ENCODE assay signal across 14 cellular contexts in the genomic region with DNA sequence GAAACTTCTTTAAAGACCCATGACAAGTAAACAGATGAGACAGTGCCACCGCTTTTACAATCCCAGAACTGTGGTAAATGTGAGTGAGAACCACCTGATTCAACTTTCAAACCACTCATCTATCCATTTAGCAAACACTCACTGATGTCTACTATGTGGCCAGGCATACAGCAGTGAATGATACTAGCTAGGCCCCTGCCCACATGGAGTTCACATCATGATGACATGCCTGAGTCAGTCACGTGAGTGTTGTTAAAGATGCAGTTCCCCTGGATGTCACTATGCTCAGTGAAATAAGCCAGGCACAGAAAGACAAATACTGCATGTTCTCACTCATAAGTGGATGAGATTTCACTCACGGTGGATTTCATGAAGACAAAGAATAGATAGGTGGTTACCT. TPM values are rescaled to one million over a fixed set of nuclear protein-coding genes. Genes with fewer than 3 reads are reported as not detected.
DNase-seq lines count a peak whose midpoint lies in the region; ATAC-seq and TF ChIP-seq lines count a peak whose summit lies in the region.
"Had no signal": no experiment of that assay in that cellular context is flagged by ENCODE, and none has a peak within 500 bp of the region (broad histone marks: within the 10 kb centered on the region; RNA-seq: fewer than 3 reads in every experiment).

No MANE protein-coding gene starts in this region.

- no peak overlapping the region for H3K4me3 Mint-ChIP-seq in WTC11
- H3K4me3 Mint-ChIP-seq: natural killer cell, type B pancreatic cell had no signal

- intact Hi-C loops in left lung (cut with DNase I) = no loop called here

- no peak for ATAC-seq in WTC11
- ATAC-seq in left lung = peak; percentile 57
- no peak for ATAC-seq in GM19455 (IDR thresholded peaks at IDR 0.05; ENCODE audit: unreplicated experiment)
- ATAC-seq: natural killer cell had no signal

- no peak for TF ChIP-seq CTCF in HEK293 (tag by site-specific recombination; IDR thresholded peaks at IDR 0.05)
- TF ChIP-seq CTCF in WTC11 (IDR thresholded peaks at IDR 0.05) = no peak
- TF ChIP-seq CTCF in left lung (IDR thresholded peaks at IDR 0.05) = no peak

- no peaks in the 10 kb centered on the region for H3K27me3 Mint-ChIP-seq in WTC11 (ENCODE audit: low read depth)
- H3K27me3 Mint-ChIP-seq: type B pancreatic cell had no signal

- POLR2A ChIA-PET in HEK293 (lab: Yijun Ruan, JAX) = no interaction called here
- POLR2A ChIA-PET in WTC11 (lab: Charles Lee) = no interaction called here

- no peaks in the 10 kb centered on the region for H3K4me1 ChIP-seq in HEK293 (ENCODE audit: control insufficient read depth, insufficient read depth, low read length)
- peaks cover 0 to 4% of the 10 kb centered on the region in 2 donors for H3K4me1 ChIP-seq in left lung

- CTCF ChIA-PET in HEK293 (lab: Yijun Ruan, JAX) = no interaction called here
- CTCF ChIA-PET in WTC11 (lab: Charles Lee) = no interaction called here

- H3K36me3 Mint-ChIP-seq in WTC11 = peaks cover 43% of the 10 kb centered on the region

- peak overlapping the region; percentile 85 for H3K27ac Mint-ChIP-seq in WTC11
- H3K27ac Mint-ChIP-seq: natural killer cell, type B pancreatic cell had no signal

- H3K9me3 ChIP-seq in HEK293 (ENCODE audit: control insufficient read depth, insufficient read depth, low read depth, low read length) = no peaks in the 10 kb centered on the region
- no peaks in the 10 kb centered on the region for H3K9me3 ChIP-seq in left lung

- no peak overlapping the region for H3K27ac ChIP-seq in HEK293 (ENCODE audit: extremely low read depth, low read depth, low read length)
- H3K27ac ChIP-seq in left lung = no peak overlapping the region
- H3K27ac ChIP-seq: PC-9 had no signal

- H3K27me3 ChIP-seq in left lung = no peaks in the 10 kb centered on the region

- no peaks in the 10 kb centered on the region for H3K4me1 Mint-ChIP-seq in WTC11

- H3K9me3 Mint-ChIP-seq in WTC11 = no peaks in the 10 kb centered on the region
- H3K9me3 Mint-ChIP-seq: natural killer cell, type B pancreatic cell had no signal

- DNase-seq in activated T-cell treated with anti-CD3 and anti-CD28 coated beads for 48 hours (ENCODE audit: low read depth) (peak; percentile 13), WTC11 (ENCODE audit: low spot score) (no peak), left lung (no peak), RPMI8226 (no peak)
- DNase-seq in activated T-cell treated with anti-CD3 and anti-CD28 coated beads, Interleukin-2, amount 50 U/mL, for 1 hour = no peak
- DNase-seq: DMS79 treated with DMSO at 0.1 percent for 48 hours, hypothalamus, MV-4-11, natural killer cell, PC-9, T-helper 1 cell had no signal

- H3K4me3 ChIP-seq in HEK293 (ENCODE audit: low read depth, low read length) (no peak overlapping the region), left lung (no peak overlapping the region)
- H3K4me3 ChIP-seq: PC-9 had no signal

- H3K36me3 ChIP-seq in HEK293 (ENCODE audit: control insufficient read depth in 2 of 2, insufficient read depth in 1 of 2, low read length in 2 of 2) (peaks cover under 1 to 42% of the 10 kb centered on the region in 2 experiments; a peak in 2 of 3 replicates), left lung (peaks cover 0 to 39% of the 10 kb centered on the region in 2 donors)

TF ChIP-seq in HEK293, 187 proteins besides CTCF, POLR2A, EP300 and RAD21:
- TF ChIP-seq, protein P1, sequence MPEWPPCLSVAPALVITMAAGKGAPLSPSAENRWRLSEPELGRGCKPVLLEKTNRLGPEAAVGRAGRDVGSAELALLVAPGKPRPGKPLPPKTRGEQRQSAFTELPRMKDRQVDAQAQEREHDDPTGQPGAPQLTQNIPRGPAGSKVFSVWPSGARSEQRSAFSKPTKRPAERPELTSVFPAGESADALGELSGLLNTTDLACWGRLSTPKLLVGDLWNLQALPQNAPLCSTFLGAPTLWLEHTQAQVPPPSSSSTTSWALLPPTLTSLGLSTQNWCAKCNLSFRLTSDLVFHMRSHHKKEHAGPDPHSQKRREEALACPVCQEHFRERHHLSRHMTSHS (tag by site-specific recombination; IDR thresholded peaks at IDR 0.05) = no peak
- TF ChIP-seq ZBTB17 (tag by site-specific recombination; IDR thresholded peaks at IDR 0.05) = peak; percentile 48; the same call in 1 of the 2 replicates
- peak; percentile 77 for TF ChIP-seq ZNF2 (tag by site-specific recombination; IDR thresholded peaks at IDR 0.05)
- TF ChIP-seq HOXA7 (CRISPR knock-in tag; IDR thresholded peaks at IDR 0.05; ENCODE audit: borderline replicate concordance) = no peak
- 0 out of 2 replicates have a peak, but pooled peaks have one; percentile 13 for TF ChIP-seq SP7 (tag by site-specific recombination; IDR thresholded peaks at IDR 0.05)

TF ChIP-seq in WTC11, 78 proteins besides CTCF, POLR2A, EP300 and RAD21:
- TF ChIP-seq ZBTB21 (CRISPR knock-in tag; IDR thresholded peaks at IDR 0.05; ENCODE audit: borderline replicate concordance) (no peak), ZNF671 (CRISPR knock-in tag; IDR thresholded peaks at IDR 0.05) (no peak), CREM (CRISPR knock-in tag; IDR thresholded peaks at IDR 0.05) (no peak), GRHL2 (CRISPR knock-in tag; IDR thresholded peaks at IDR 0.05; ENCODE audit: insufficient replicate concordance, severe bottlenecking) (no peak), GABPB1 (CRISPR knock-in tag; IDR thresholded peaks at IDR 0.05) (no peak), IRF2 (CRISPR knock-in tag; IDR thresholded peaks at IDR 0.05; ENCODE audit: borderline replicate concordance, low read depth) (no peak), GTF2I (CRISPR knock-in tag; conservative IDR thresholded peaks at IDR 0.05) (no peak), ZNF317 (CRISPR knock-in tag; IDR thresholded peaks at IDR 0.05; ENCODE audit: borderline replicate concordance, low read depth) (no peak), SMAD3 (CRISPR knock-in tag; IDR thresholded peaks at IDR 0.05; ENCODE audit: borderline replicate concordance) (no peak), TEAD1 (CRISPR knock-in tag; IDR thresholded peaks at IDR 0.05) (no peak)
- TF ChIP-seq, protein P2, sequence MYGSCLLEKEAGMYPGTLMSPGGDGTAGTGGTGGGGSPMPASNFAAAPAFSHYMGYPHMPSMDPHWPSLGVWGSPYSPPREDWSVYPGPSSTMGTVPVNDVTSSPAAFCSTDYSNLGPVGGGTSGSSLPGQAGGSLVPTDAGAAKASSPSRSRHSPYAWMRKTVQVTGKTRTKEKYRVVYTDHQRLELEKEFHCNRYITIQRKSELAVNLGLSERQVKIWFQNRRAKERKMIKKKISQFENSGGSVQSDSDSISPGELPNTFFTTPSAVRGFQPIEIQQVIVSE (CRISPR knock-in tag; IDR thresholded peaks at IDR 0.05; ENCODE audit: borderline replicate concordance) = no peak
- TF ChIP-seq, protein P3, sequence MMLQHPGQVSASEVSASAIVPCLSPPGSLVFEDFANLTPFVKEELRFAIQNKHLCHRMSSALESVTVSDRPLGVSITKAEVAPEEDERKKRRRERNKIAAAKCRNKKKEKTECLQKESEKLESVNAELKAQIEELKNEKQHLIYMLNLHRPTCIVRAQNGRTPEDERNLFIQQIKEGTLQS (CRISPR knock-in tag; conservative IDR thresholded peaks at IDR 0.05) = no peak
TF ChIP-seq in WTC11: peak in this region for 0.

RNA-seq across cellular contexts. Expression of a gene that starts 28.4 kb away (rescaled TPM):
- 30.2 to 32.3 TPM (median 30.5 TPM) in 3 replicates for total RNA-seq in WTC11 (2021)
- total RNA-seq in left lung = 10 to 100 TPM; 29.5 to 30.9 TPM

RNA-seq across cellular contexts. Expression of a gene that starts 39.5 kb away (rescaled TPM):
- total RNA-seq in WTC11 (2021) (0.28 to 0.64 TPM (median 0.30 TPM) in 3 replicates), left lung (10 to 100 TPM; 36.9 to 45.7 TPM)

Comparison
In these comparisons a context has a peak if more than half of its experiments do, and no peak if none do; other contexts are left out.
1. RNA of a gene that starts 39.5 kb away (total RNA-seq): 36.9 to 45.7 TPM in left lung; 0.28 to 0.64 TPM in WTC11; every median in the first group is over 10 times any median in the second.